ENCODE assay signal across 1 cellular context in the genomic region with DNA sequence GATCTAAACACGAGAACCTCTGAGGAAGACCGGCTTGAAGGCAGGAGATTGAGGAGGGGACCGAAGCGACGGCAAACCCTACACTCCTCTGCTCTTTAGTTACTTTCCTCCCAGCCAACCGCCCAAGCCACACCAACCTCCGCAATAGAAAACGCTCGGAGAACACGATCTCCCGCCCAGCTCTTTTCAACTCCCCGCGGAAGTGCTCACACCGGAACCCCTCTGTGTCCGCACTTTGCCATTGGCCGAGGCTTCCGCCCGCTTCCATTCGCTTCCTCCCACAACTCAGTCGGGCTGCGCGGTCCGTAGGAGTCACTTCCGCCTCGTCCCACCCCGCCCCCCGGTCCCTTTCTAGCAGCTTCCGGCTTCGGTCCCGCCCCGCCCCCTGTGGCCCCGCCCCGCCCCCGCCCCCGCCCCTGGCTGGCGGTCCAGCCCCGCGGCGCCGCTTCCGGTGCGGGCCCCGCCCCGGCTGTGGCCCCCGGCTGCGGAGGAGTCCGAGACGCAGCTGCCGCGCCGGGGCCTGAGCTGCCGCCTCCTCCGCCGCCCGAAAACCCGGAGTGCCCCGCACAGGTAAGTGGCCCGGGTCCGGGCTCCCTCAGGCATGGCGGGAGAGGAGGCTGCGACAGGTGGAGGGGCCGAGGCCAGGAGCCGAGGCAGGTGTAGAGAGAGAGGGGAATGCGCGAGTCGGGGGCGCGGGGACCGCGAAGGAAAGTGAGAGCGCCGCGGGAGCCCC.
A peak's percentile ranks its signal among the peaks of the same experiment; 100 is the strongest.
TF ChIP-seq lines count a peak whose summit lies in the region.

A gene with protein sequence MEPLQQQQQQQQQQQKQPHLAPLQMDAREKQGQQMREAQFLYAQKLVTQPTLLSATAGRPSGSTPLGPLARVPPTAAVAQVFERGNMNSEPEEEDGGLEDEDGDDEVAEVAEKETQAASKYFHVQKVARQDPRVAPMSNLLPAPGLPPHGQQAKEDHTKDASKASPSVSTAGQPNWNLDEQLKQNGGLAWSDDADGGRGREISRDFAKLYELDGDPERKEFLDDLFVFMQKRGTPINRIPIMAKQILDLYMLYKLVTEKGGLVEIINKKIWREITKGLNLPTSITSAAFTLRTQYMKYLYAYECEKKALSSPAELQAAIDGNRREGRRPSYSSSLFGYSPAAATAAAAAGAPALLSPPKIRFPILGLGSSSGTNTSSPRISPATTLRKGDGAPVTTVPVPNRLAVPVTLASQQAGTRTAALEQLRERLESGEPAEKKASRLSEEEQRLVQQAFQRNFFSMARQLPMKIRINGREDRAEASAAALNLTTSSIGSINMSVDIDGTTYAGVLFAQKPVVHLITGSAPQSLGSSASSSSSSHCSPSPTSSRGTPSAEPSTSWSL (plus strand): TSS at position 460 of the 733 bp plus-strand sequence. CDS start 2,717 bp downstream, outside the sequence.

TF ChIP-seq in HepG2, 621 proteins besides CTCF, POLR2A, EP300 and RAD21 (continued from another document and continues in another):
- TF ChIP-seq, protein P1, sequence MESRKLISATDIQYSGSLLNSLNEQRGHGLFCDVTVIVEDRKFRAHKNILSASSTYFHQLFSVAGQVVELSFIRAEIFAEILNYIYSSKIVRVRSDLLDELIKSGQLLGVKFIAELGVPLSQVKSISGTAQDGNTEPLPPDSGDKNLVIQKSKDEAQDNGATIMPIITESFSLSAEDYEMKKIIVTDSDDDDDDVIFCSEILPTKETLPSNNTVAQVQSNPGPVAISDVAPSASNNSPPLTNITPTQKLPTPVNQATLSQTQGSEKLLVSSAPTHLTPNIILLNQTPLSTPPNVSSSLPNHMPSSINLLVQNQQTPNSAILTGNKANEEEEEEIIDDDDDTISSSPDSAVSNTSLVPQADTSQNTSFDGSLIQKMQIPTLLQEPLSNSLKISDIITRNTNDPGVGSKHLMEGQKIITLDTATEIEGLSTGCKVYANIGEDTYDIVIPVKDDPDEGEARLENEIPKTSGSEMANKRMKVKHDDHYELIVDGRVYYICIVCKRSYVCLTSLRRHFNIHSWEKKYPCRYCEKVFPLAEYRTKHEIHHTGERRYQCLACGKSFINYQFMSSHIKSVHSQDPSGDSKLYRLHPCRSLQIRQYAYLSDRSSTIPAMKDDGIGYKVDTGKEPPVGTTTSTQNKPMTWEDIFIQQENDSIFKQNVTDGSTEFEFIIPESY (CRISPR knock-in tag; IDR thresholded peaks at IDR 0.05), result no peak
- no peak for TF ChIP-seq ZNF773 (CRISPR knock-in tag; IDR thresholded peaks at IDR 0.05; ENCODE audit: borderline replicate concordance)
- TF ChIP-seq POLR2AphosphoS2 (IDR thresholded peaks at IDR 0.05; ENCODE audit: low read depth, low read length), result no peak
- peak; percentile 97 for TF ChIP-seq GATAD1 (CRISPR knock-in tag; IDR thresholded peaks at IDR 0.05)
- TF ChIP-seq ZNF614 (CRISPR knock-in tag; IDR thresholded peaks at IDR 0.05; ENCODE audit: borderline replicate concordance), result 0 out of 2 replicates have a peak, but pooled peaks have one; percentile 26
- TF ChIP-seq MYNN (CRISPR knock-in tag; IDR thresholded peaks at IDR 0.05; ENCODE audit: low read depth), result no peak
- TF ChIP-seq SMARCC2 (IDR thresholded peaks at IDR 0.05), result no peak
- TF ChIP-seq, protein P2, sequence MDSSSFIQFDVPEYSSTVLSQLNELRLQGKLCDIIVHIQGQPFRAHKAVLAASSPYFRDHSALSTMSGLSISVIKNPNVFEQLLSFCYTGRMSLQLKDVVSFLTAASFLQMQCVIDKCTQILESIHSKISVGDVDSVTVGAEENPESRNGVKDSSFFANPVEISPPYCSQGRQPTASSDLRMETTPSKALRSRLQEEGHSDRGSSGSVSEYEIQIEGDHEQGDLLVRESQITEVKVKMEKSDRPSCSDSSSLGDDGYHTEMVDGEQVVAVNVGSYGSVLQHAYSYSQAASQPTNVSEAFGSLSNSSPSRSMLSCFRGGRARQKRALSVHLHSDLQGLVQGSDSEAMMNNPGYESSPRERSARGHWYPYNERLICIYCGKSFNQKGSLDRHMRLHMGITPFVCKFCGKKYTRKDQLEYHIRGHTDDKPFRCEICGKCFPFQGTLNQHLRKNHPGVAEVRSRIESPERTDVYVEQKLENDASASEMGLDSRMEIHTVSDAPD (CRISPR knock-in tag; IDR thresholded peaks at IDR 0.05), result no peak
- TF ChIP-seq MTA3 (CRISPR knock-in tag; IDR thresholded peaks at IDR 0.05), result no peak
- peak; percentile 32; the same call in 1 of the 2 replicates for TF ChIP-seq ERF (CRISPR knock-in tag; IDR thresholded peaks at IDR 0.05)
- TF ChIP-seq ZNF672 (CRISPR knock-in tag; IDR thresholded peaks at IDR 0.05), result no peak
- TF ChIP-seq RFX1 (IDR thresholded peaks at IDR 0.05), result no peak
- TF ChIP-seq ATF1 (CRISPR knock-in tag; IDR thresholded peaks at IDR 0.05), result peak; percentile 39; the same call in 1 of the 2 replicates
- TF ChIP-seq PHB2 (IDR thresholded peaks at IDR 0.05; ENCODE audit: partially characterized antibody), result no peak
- no peak for TF ChIP-seq ZNF274 (CRISPR knock-in tag; IDR thresholded peaks at IDR 0.05)
- no peak for TF ChIP-seq ZNF644 (CRISPR knock-in tag; IDR thresholded peaks at IDR 0.05; ENCODE audit: low read depth)
- TF ChIP-seq FOSL2 (CRISPR knock-in tag; IDR thresholded peaks at IDR 0.05), result no peak
- no peak for TF ChIP-seq ZKSCAN1 (IDR thresholded peaks at IDR 0.05; ENCODE audit: low read length)
- TF ChIP-seq PAF1 (CRISPR knock-in tag; IDR thresholded peaks at IDR 0.05), result no peak
- no peak for TF ChIP-seq ZNF138 (CRISPR knock-in tag; IDR thresholded peaks at IDR 0.05; ENCODE audit: low read depth)
- TF ChIP-seq SRF (IDR thresholded peaks at IDR 0.05; ENCODE audit: low read depth, low read length), result no peak
- TF ChIP-seq POLR2AphosphoS5 (IDR thresholded peaks at IDR 0.05; ENCODE audit: low read depth, low read length), result peak; percentile 85
- TF ChIP-seq, protein P3, sequence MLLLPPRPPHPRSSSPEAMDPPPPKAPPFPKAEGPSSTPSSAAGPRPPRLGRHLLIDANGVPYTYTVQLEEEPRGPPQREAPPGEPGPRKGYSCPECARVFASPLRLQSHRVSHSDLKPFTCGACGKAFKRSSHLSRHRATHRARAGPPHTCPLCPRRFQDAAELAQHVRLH (CRISPR knock-in tag; IDR thresholded peaks at IDR 0.05; ENCODE audit: borderline replicate concordance, low read depth), result no peak
- TF ChIP-seq, protein P4, sequence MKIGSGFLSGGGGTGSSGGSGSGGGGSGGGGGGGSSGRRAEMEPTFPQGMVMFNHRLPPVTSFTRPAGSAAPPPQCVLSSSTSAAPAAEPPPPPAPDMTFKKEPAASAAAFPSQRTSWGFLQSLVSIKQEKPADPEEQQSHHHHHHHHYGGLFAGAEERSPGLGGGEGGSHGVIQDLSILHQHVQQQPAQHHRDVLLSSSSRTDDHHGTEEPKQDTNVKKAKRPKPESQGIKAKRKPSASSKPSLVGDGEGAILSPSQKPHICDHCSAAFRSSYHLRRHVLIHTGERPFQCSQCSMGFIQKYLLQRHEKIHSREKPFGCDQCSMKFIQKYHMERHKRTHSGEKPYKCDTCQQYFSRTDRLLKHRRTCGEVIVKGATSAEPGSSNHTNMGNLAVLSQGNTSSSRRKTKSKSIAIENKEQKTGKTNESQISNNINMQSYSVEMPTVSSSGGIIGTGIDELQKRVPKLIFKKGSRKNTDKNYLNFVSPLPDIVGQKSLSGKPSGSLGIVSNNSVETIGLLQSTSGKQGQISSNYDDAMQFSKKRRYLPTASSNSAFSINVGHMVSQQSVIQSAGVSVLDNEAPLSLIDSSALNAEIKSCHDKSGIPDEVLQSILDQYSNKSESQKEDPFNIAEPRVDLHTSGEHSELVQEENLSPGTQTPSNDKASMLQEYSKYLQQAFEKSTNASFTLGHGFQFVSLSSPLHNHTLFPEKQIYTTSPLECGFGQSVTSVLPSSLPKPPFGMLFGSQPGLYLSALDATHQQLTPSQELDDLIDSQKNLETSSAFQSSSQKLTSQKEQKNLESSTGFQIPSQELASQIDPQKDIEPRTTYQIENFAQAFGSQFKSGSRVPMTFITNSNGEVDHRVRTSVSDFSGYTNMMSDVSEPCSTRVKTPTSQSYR (CRISPR knock-in tag; IDR thresholded peaks at IDR 0.05; ENCODE audit: borderline replicate concordance), result 0 out of 2 replicates have a peak, but pooled peaks have one; percentile 15
- no peak for TF ChIP-seq ISX (CRISPR knock-in tag; conservative IDR thresholded peaks at IDR 0.05)
- TF ChIP-seq PCBP2 (optimal IDR thresholded peaks at IDR 0.05; ENCODE audit: low read depth, low read length, poor library complexity, severe bottlenecking), result no peak
- TF ChIP-seq YEATS2 (CRISPR knock-in tag; IDR thresholded peaks at IDR 0.05; ENCODE audit: borderline replicate concordance), result peak; percentile 86; the same call in 1 of the 2 replicates
- no peak for TF ChIP-seq NFKB2 (CRISPR knock-in tag; IDR thresholded peaks at IDR 0.05; ENCODE audit: borderline replicate concordance)
- TF ChIP-seq, protein P5, sequence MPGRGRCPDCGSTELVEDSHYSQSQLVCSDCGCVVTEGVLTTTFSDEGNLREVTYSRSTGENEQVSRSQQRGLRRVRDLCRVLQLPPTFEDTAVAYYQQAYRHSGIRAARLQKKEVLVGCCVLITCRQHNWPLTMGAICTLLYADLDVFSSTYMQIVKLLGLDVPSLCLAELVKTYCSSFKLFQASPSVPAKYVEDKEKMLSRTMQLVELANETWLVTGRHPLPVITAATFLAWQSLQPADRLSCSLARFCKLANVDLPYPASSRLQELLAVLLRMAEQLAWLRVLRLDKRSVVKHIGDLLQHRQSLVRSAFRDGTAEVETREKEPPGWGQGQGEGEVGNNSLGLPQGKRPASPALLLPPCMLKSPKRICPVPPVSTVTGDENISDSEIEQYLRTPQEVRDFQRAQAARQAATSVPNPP (CRISPR knock-in tag; IDR thresholded peaks at IDR 0.05), result no peak
- no peak for TF ChIP-seq JUNB (CRISPR knock-in tag; IDR thresholded peaks at IDR 0.05; ENCODE audit: borderline replicate concordance)
- TF ChIP-seq PAWR (CRISPR knock-in tag; IDR thresholded peaks at IDR 0.05; ENCODE audit: borderline replicate concordance), result no peak
- TF ChIP-seq POLR2G (IDR thresholded peaks at IDR 0.05; ENCODE audit: low read depth, low read length), result peak; percentile 85
- TF ChIP-seq KAT8 (CRISPR knock-in tag; IDR thresholded peaks at IDR 0.05), result peak; percentile 91
- TF ChIP-seq, protein P6, sequence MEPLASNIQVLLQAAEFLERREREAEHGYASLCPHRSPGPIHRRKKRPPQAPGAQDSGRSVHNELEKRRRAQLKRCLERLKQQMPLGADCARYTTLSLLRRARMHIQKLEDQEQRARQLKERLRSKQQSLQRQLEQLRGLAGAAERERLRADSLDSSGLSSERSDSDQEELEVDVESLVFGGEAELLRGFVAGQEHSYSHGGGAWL (CRISPR knock-in tag; IDR thresholded peaks at IDR 0.05), result no peak
- TF ChIP-seq NFE2 (CRISPR knock-in tag; IDR thresholded peaks at IDR 0.05), result no peak
- no peak for TF ChIP-seq TOPORS (CRISPR knock-in tag; IDR thresholded peaks at IDR 0.05)
- TF ChIP-seq, protein P7, sequence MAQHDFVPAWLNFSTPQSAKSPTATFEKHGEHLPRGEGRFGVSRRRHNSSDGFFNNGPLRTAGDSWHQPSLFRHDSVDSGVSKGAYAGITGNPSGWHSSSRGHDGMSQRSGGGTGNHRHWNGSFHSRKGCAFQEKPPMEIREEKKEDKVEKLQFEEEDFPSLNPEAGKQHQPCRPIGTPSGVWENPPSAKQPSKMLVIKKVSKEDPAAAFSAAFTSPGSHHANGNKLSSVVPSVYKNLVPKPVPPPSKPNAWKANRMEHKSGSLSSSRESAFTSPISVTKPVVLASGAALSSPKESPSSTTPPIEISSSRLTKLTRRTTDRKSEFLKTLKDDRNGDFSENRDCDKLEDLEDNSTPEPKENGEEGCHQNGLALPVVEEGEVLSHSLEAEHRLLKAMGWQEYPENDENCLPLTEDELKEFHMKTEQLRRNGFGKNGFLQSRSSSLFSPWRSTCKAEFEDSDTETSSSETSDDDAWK (CRISPR knock-in tag; IDR thresholded peaks at IDR 0.05), result no peak
- TF ChIP-seq ZNF235 (CRISPR knock-in tag; IDR thresholded peaks at IDR 0.05; ENCODE audit: borderline replicate concordance), result no peak
- no peak for TF ChIP-seq SMARCE1 (IDR thresholded peaks at IDR 0.05; ENCODE audit: borderline replicate concordance)
- no peak for TF ChIP-seq ZNF335 (CRISPR knock-in tag; IDR thresholded peaks at IDR 0.05)
- TF ChIP-seq ZMYM4 (CRISPR knock-in tag; IDR thresholded peaks at IDR 0.05), result no peak
- 0 out of 2 replicates have a peak, but pooled peaks have one; percentile 50 for TF ChIP-seq ZNF232 (CRISPR knock-in tag; IDR thresholded peaks at IDR 0.05; ENCODE audit: borderline replicate concordance)
- TF ChIP-seq, protein P8, sequence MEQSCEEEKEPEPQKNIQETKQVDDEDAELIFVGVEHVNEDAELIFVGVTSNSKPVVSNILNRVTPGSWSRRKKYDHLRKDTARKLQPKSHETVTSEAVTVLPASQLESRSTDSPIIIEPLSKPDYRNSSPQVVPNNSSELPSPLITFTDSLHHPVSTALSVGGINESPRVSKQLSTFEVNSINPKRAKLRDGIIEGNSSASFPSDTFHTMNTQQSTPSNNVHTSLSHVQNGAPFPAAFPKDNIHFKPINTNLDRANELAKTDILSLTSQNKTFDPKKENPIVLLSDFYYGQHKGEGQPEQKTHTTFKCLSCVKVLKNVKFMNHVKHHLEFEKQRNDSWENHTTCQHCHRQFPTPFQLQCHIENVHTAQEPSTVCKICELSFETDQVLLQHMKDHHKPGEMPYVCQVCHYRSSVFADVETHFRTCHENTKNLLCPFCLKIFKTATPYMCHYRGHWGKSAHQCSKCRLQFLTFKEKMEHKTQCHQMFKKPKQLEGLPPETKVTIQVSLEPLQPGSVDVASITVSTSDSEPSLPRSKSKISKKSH (CRISPR knock-in tag; IDR thresholded peaks at IDR 0.05; ENCODE audit: borderline replicate concordance), result no peak
- TF ChIP-seq SOX6 (IDR thresholded peaks at IDR 0.05), result no peak
- no peak for TF ChIP-seq SOX6 (CRISPR knock-in tag; IDR thresholded peaks at IDR 0.05)
- no peak for TF ChIP-seq THYN1 (CRISPR knock-in tag; IDR thresholded peaks at IDR 0.05; ENCODE audit: borderline replicate concordance, low read depth)
- TF ChIP-seq SAP130 (CRISPR knock-in tag; IDR thresholded peaks at IDR 0.05; ENCODE audit: low read depth), result peak; percentile 94
- TF ChIP-seq NFYC (CRISPR knock-in tag; IDR thresholded peaks at IDR 0.05), result peak; percentile 88
- no peak for TF ChIP-seq ZNF678 (CRISPR knock-in tag; IDR thresholded peaks at IDR 0.05)
- TF ChIP-seq HCFC1 (IDR thresholded peaks at IDR 0.05; ENCODE audit: low read depth, low read length), result peak; percentile 66
- TF ChIP-seq, protein P9, sequence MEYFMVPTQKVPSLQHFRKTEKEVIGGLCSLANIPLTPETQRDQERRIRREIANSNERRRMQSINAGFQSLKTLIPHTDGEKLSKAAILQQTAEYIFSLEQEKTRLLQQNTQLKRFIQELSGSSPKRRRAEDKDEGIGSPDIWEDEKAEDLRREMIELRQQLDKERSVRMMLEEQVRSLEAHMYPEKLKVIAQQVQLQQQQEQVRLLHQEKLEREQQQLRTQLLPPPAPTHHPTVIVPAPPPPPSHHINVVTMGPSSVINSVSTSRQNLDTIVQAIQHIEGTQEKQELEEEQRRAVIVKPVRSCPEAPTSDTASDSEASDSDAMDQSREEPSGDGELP (IDR thresholded peaks at IDR 0.05; ENCODE audit: borderline replicate concordance, low read depth), result no peak
- TF ChIP-seq SMAD9 (CRISPR knock-in tag; IDR thresholded peaks at IDR 0.05), result no peak
- peak; percentile 33; the same call in 1 of the 2 replicates for TF ChIP-seq KDM5B (CRISPR knock-in tag; IDR thresholded peaks at IDR 0.05; ENCODE audit: borderline replicate concordance)
- TF ChIP-seq ZNF460 (CRISPR knock-in tag; IDR thresholded peaks at IDR 0.05; ENCODE audit: borderline replicate concordance), result no peak
- no peak for TF ChIP-seq POGZ (CRISPR knock-in tag; IDR thresholded peaks at IDR 0.05)
- peak; percentile 78 for TF ChIP-seq MXD4 (CRISPR knock-in tag; IDR thresholded peaks at IDR 0.05)
- no peak for TF ChIP-seq NCOA1 (CRISPR knock-in tag; IDR thresholded peaks at IDR 0.05)
